Comparison of ENCODE assay signal across 8 cellular contexts in genomic region chr9:132235894-132236661, GRCh38.
DNase-seq lines count a peak whose midpoint lies in the region; ATAC-seq, FAIRE-seq and TF ChIP-seq lines count a peak whose summit lies in the region.

No MANE protein-coding gene starts in this region.

- no peaks in the 10 kb centered on the region for H3K9me3 Mint-ChIP-seq in central memory CD8-positive, alpha-beta T cell

- no peaks in the 10 kb centered on the region for H3K36me3 Mint-ChIP-seq in central memory CD8-positive, alpha-beta T cell (ENCODE audit: insufficient read depth)

- H3K27ac ChIP-seq in 22Rv1 = no peak overlapping the region

- no peak overlapping the region for H3K4me3 Mint-ChIP-seq in central memory CD8-positive, alpha-beta T cell

- H3K4me1 Mint-ChIP-seq in central memory CD8-positive, alpha-beta T cell = peaks cover 12% of the 10 kb centered on the region

- TF ChIP-seq CTCF in 22Rv1 (IDR thresholded peaks at IDR 0.05) = peak; percentile 96

- no peak overlapping the region for H3K27ac Mint-ChIP-seq in central memory CD8-positive, alpha-beta T cell (ENCODE audit: low read depth)

- TF ChIP-seq POLR2A in GM12891 (IDR thresholded peaks at IDR 0.05; ENCODE audit: low read depth, low read length) = no peak

- FAIRE-seq in GM12891 (lab: Jason Lieb, UNC) = peak; percentile 72

- peaks cover 26% of the 10 kb centered on the region for H3K27me3 Mint-ChIP-seq in central memory CD8-positive, alpha-beta T cell

- ATAC-seq in central memory CD8-positive, alpha-beta T cell (replicated peaks; ENCODE audit: extremely low read depth, poor library complexity, severe bottlenecking) = no peak
- no peak for ATAC-seq in GM21723 (IDR thresholded peaks at IDR 0.05; ENCODE audit: unreplicated experiment)

- DNase-seq in GM12891 (ENCODE audit: insufficient read length, low spot score) (peak; percentile 86), NCI-H2196 (lab: John Stamatoyannopoulos, UW; ENCODE audit: unreplicated experiment) (peak; percentile 91), kidney tubule cell (ENCODE audit: low spot score) (peak; percentile 71)
- peak; percentile 58 to 75 (median 61) for DNase-seq in activated CD4-positive, CD25-positive, alpha-beta regulatory T cell (lab: John Stamatoyannopoulos, UW)
- DNase-seq in central memory CD8-positive, alpha-beta T cell (ENCODE audit: low spot score in 2 of 2) = peak; percentile 60 to 77
- DNase-seq in stimulated activated CD4-positive, alpha-beta T cell treated with anti-CD3 and anti-CD28 coated beads, Interleukin-4, amount 100 ng/mL, for 4 hours = peak; percentile 72 to 78

TF ChIP-seq in GM12891, 5 proteins besides CTCF, POLR2A, EP300 and RAD21:
- TF ChIP-seq POLR2AphosphoS5 (IDR thresholded peaks at IDR 0.05; ENCODE audit: low read depth, low read length) (no peak), TAF1 (IDR thresholded peaks at IDR 0.05; ENCODE audit: low read depth, low read length) (no peak), POU2F2 (IDR thresholded peaks at IDR 0.05; ENCODE audit: low read depth, low read length) (no peak), PAX5 (IDR thresholded peaks at IDR 0.05; ENCODE audit: insufficient read depth, low read length, severe bottlenecking) (no peak), SPI1 (IDR thresholded peaks at IDR 0.05; ENCODE audit: low read depth, low read length) (no peak)
